21 cellular contexts compared by ENCODE assay signal in genomic region chr7:25834050-25834449, GRCh38.
"Had no signal": no experiment of that assay in that cellular context is flagged by ENCODE, and none has a peak within 500 bp of the region (broad histone marks: within the 10 kb centered on the region; RNA-seq: fewer than 3 reads in every experiment).

No MANE protein-coding gene starts in this region.

- FAIRE-seq: endothelial cell of umbilical vein, kidney had no signal

- H3K27ac ChIP-seq: foreskin keratinocyte, parathyroid adenoma, prostate gland, right lobe of liver, tibial nerve had no signal

- H3K4me1 ChIP-seq: prostate gland, right lobe of liver had no signal

- DNase-seq: effector CD4-positive, alpha-beta T cell; endodermal cell; erythroblast; foreskin keratinocyte; kidney; left colon; left ventricle myocardium superior; mesenchymal stem cell; naive B cell; occipital lobe; right lobe of liver; stimulated activated CD4-positive, alpha-beta T cell treated with anti-CD3 and anti-CD28 coated beads, Interleukin-15, amount 100 ng/mL, for 24 hours; stimulated activated CD4-positive, alpha-beta T cell treated with anti-CD3 and anti-CD28 coated beads, Interleukin-1b, Interleukin-23, amount 100 ng/mL, for 48 hours; stimulated activated CD4-positive, alpha-beta T cell treated with anti-CD3 and anti-CD28 coated beads, Interleukin-4, amount 100 ng/mL, for 24 hours had no signal

- H2AFZ ChIP-seq: parathyroid adenoma had no signal

- H3K79me2 ChIP-seq: parathyroid adenoma had no signal

- H3K9me3 ChIP-seq: prostate gland, right lobe of liver, tibial nerve had no signal

- ATAC-seq: foreskin keratinocyte; left colon; left ventricle myocardium superior; right lobe of liver; stimulated activated memory B cell treated with anti-CD40 and anti-IgM and Interleukin-4, amounts not matched to agents 10 μg/mL and 1 μg/mL and 100 μg/mL, for 72 hours had no signal

- H3K27me3 ChIP-seq: foreskin keratinocyte, right lobe of liver had no signal

- H3K9ac ChIP-seq: parathyroid adenoma had no signal

- H3K4me3 ChIP-seq: coronary artery, lung, prostate gland, right lobe of liver, tibial nerve had no signal

- H3K36me3 ChIP-seq: prostate gland, right lobe of liver, tibial nerve had no signal
